In genomic region chr1:20511518-20512428, GRCh38 we compare ENCODE assay signal across 1 cellular context.
TF ChIP-seq lines count a peak whose summit lies in the region.

No MANE protein-coding gene starts in this region.

TF ChIP-seq in GM12878, 131 proteins besides CTCF, POLR2A, EP300 and RAD21:
- TF ChIP-seq SPI1 (IDR thresholded peaks at IDR 0.05; ENCODE audit: borderline replicate concordance, insufficient read depth, low read depth, low read length) (0 out of 2 replicates have a peak, but pooled peaks have one; percentile 4), BCL3 (IDR thresholded peaks at IDR 0.05; ENCODE audit: borderline replicate concordance, insufficient read depth, low read depth, low read length, poor library complexity, severe bottlenecking) (no peak)
